In the genomic region with DNA sequence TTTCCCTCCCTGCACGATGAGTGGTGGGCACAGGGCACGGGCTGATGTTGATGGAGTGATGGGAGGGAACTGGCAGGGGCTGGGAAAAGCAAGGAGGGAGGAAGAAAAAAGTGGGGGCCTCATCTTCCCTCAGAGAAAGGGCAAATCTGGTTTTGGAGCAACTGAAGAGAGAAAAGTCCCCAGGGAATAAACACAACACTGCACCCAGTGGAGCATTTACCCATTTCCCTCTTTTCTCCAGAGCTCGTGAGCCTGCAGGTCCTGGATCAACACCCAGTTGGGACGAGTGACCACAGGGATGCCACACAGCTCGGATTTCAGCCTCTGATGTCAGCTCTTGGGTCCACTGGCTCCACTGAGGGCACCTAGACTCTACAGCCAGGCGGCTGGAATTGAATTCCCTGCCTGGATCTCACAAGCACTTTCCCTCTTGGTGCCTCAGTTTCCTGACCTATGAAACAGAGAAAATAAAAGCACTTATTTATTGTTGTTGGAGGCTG, we compare ENCODE assay signal across 1 cellular context.
TF ChIP-seq lines count a peak whose summit lies in the region.

No MANE protein-coding gene starts in this region.

TF ChIP-seq in GM23338, 12 proteins besides CTCF, POLR2A, EP300 and RAD21 (continued from another document):
- TF ChIP-seq, protein P1, sequence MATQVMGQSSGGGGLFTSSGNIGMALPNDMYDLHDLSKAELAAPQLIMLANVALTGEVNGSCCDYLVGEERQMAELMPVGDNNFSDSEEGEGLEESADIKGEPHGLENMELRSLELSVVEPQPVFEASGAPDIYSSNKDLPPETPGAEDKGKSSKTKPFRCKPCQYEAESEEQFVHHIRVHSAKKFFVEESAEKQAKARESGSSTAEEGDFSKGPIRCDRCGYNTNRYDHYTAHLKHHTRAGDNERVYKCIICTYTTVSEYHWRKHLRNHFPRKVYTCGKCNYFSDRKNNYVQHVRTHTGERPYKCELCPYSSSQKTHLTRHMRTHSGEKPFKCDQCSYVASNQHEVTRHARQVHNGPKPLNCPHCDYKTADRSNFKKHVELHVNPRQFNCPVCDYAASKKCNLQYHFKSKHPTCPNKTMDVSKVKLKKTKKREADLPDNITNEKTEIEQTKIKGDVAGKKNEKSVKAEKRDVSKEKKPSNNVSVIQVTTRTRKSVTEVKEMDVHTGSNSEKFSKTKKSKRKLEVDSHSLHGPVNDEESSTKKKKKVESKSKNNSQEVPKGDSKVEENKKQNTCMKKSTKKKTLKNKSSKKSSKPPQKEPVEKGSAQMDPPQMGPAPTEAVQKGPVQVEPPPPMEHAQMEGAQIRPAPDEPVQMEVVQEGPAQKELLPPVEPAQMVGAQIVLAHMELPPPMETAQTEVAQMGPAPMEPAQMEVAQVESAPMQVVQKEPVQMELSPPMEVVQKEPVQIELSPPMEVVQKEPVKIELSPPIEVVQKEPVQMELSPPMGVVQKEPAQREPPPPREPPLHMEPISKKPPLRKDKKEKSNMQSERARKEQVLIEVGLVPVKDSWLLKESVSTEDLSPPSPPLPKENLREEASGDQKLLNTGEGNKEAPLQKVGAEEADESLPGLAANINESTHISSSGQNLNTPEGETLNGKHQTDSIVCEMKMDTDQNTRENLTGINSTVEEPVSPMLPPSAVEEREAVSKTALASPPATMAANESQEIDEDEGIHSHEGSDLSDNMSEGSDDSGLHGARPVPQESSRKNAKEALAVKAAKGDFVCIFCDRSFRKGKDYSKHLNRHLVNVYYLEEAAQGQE (IDR thresholded peaks at IDR 0.05; ENCODE audit: unreplicated experiment) = no peak
- TF ChIP-seq EZH2 (IDR thresholded peaks at IDR 0.05; ENCODE audit: low read depth, unreplicated experiment) (no peak), POLR2AphosphoS5 (IDR thresholded peaks at IDR 0.05; ENCODE audit: low read depth) (no peak), EZH2phosphoT487 (IDR thresholded peaks at IDR 0.05; ENCODE audit: unreplicated experiment) (no peak), NANOG (IDR thresholded peaks at IDR 0.05; ENCODE audit: borderline replicate concordance) (no peak), ZNF331 (CRISPR knock-in tag; IDR thresholded peaks at IDR 0.05; ENCODE audit: low read depth) (no peak), JUNB (IDR thresholded peaks at IDR 0.05; ENCODE audit: unreplicated experiment) (no peak), STAT1 (IDR thresholded peaks at IDR 0.05; ENCODE audit: unreplicated experiment) (no peak)
- TF ChIP-seq, protein P2, sequence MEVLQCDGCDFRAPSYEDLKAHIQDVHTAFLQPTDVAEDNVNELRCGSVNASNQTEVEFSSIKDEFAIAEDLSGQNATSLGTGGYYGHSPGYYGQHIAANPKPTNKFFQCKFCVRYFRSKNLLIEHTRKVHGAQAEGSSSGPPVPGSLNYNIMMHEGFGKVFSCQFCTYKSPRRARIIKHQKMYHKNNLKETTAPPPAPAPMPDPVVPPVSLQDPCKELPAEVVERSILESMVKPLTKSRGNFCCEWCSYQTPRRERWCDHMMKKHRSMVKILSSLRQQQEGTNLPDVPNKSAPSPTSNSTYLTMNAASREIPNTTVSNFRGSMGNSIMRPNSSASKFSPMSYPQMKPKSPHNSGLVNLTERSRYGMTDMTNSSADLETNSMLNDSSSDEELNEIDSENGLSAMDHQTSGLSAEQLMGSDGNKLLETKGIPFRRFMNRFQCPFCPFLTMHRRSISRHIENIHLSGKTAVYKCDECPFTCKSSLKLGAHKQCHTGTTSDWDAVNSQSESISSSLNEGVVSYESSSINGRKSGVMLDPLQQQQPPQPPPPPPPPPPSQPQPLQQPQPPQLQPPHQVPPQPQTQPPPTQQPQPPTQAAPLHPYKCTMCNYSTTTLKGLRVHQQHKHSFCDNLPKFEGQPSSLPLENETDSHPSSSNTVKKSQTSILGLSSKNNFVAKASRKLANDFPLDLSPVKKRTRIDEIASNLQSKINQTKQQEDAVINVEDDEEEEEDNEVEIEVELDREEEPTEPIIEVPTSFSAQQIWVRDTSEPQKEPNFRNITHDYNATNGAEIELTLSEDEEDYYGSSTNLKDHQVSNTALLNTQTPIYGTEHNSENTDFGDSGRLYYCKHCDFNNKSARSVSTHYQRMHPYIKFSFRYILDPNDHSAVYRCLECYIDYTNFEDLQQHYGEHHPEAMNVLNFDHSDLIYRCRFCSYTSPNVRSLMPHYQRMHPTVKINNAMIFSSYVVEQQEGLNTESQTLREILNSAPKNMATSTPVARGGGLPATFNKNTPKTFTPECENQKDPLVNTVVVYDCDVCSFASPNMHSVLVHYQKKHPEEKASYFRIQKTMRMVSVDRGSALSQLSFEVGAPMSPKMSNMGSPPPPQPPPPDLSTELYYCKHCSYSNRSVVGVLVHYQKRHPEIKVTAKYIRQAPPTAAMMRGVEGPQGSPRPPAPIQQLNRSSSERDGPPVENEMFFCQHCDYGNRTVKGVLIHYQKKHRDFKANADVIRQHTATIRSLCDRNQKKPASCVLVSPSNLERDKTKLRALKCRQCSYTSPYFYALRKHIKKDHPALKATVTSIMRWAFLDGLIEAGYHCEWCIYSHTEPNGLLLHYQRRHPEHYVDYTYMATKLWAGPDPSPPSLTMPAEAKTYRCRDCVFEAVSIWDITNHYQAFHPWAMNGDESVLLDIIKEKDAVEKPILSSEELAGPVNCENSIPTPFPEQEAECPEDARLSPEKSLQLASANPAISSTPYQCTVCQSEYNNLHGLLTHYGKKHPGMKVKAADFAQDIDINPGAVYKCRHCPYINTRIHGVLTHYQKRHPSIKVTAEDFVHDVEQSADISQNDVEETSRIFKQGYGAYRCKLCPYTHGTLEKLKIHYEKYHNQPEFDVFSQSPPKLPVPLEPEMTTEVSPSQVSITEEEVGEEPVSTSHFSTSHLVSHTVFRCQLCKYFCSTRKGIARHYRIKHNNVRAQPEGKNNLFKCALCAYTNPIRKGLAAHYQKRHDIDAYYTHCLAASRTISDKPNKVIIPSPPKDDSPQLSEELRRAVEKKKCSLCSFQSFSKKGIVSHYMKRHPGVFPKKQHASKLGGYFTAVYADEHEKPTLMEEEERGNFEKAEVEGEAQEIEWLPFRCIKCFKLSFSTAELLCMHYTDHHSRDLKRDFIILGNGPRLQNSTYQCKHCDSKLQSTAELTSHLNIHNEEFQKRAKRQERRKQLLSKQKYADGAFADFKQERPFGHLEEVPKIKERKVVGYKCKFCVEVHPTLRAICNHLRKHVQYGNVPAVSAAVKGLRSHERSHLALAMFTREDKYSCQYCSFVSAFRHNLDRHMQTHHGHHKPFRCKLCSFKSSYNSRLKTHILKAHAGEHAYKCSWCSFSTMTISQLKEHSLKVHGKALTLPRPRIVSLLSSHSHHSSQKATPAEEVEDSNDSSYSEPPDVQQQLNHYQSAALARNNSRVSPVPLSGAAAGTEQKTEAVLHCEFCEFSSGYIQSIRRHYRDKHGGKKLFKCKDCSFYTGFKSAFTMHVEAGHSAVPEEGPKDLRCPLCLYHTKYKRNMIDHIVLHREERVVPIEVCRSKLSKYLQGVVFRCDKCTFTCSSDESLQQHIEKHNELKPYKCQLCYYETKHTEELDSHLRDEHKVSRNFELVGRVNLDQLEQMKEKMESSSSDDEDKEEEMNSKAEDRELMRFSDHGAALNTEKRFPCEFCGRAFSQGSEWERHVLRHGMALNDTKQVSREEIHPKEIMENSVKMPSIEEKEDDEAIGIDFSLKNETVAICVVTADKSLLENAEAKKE (CRISPR knock-in tag; IDR thresholded peaks at IDR 0.05) = no peak
